ENCODE assay signal across 16 cellular contexts in genomic region chr18:6683112-6683876, GRCh38. TPM values are rescaled to one million over a fixed set of nuclear protein-coding genes. Genes with fewer than 3 reads are reported as not detected.
DNase-seq lines count a peak whose midpoint lies in the region; ATAC-seq and TF ChIP-seq lines count a peak whose summit lies in the region.
"Had no signal": no experiment of that assay in that cellular context is flagged by ENCODE, and none has a peak within 500 bp of the region (broad histone marks: within the 10 kb centered on the region; RNA-seq: fewer than 3 reads in every experiment).

No MANE protein-coding gene starts in this region.

- no peaks in the 10 kb centered on the region for H4K20me1 ChIP-seq in GM23338 (replicated peaks; ENCODE audit: insufficient read depth)

- no peaks in the 10 kb centered on the region for H3K36me3 ChIP-seq in GM23338 (ENCODE audit: insufficient read depth)
- H3K36me3 ChIP-seq in lower lobe of right lung, result no peaks in the 10 kb centered on the region

- peaks cover 11% of the 10 kb centered on the region for H3K9me2 ChIP-seq in GM23338 (ENCODE audit: insufficient read depth)

- H3K36me3 Mint-ChIP-seq in GM23338 (ENCODE audit: low read depth), result no peaks in the 10 kb centered on the region
- H3K36me3 Mint-ChIP-seq: naive B cell had no signal

- DNase-seq in GM23338 (ENCODE audit: low spot score), result peak; percentile 65
- DNase-seq in SHP77 treated with DMSO at 0.1 percent for 48 hours (lab: John Stamatoyannopoulos, UW), result peak; percentile 46
- DNase-seq in lower lobe of right lung, result no peak
- no peak for DNase-seq in activated effector memory CD4-positive, alpha-beta T cell treated with anti-CD3 and anti-CD28 coated beads, Interleukin-2, amount 50 U/mL, for 16 hours
- no peak for DNase-seq in NCI-H510A treated with DMSO at 0.1 percent for 48 hours (lab: John Stamatoyannopoulos, UW)
- DNase-seq in LoVo (ENCODE audit: low spot score), result no peak
- DNase-seq in NCI-H1048 (lab: John Stamatoyannopoulos, UW), result no peak
- DNase-seq: activated CD4-positive, alpha-beta T cell treated with anti-CD3 and anti-CD28 coated beads for 4 hours; activated naive CD4-positive, alpha-beta T cell treated with anti-CD3 and anti-CD28 coated beads for 36 hours; head of caudate nucleus; naive B cell; NCI-H1930 had no signal

- H3K79me2 ChIP-seq in GM23338 (replicated peaks; ENCODE audit: insufficient read depth), result no peaks in the 10 kb centered on the region

- peaks cover 13% of the 10 kb centered on the region for H3K4me1 ChIP-seq in GM23338 (ENCODE audit: insufficient read depth)
- no peaks in the 10 kb centered on the region for H3K4me1 ChIP-seq in lower lobe of right lung

- H3K4me3 Mint-ChIP-seq in GM23338, result no peak overlapping the region
- H3K4me3 Mint-ChIP-seq: activated naive CD4-positive, alpha-beta T cell treated with anti-CD3 and anti-CD28 coated beads for 36 hours; dendritic cell treated with granulocyte-macrophage colony-stimulating factor and Interleukin-4, amounts not matched to agents 40 ng/mL and 50 ng/mL, for 4 days; T-helper 2 cell treated with Interferon-gamma antibody and Interleukin-4, amounts not matched to agents 5 μg/mL and 100 μg/mL, for 36 hours had no signal

- H3F3A ChIP-seq in GM23338 (replicated peaks; ENCODE audit: low read depth), result no peaks in the 10 kb centered on the region

- peaks cover 8% of the 10 kb centered on the region; the same call in 2 of the 3 replicates for H3K4me1 Mint-ChIP-seq in GM23338
- H3K4me1 Mint-ChIP-seq: naive B cell had no signal

- H3K9me3 ChIP-seq in lower lobe of right lung, result no peaks in the 10 kb centered on the region

- H2AFZ ChIP-seq in GM23338, result peak overlapping the region; percentile 84; the same call in 1 of the 2 replicates

- H3K4me3 ChIP-seq in GM23338, result no peak overlapping the region
- H3K4me3 ChIP-seq in lower lobe of right lung, result peak overlapping the region; percentile 22

- ATAC-seq in GM23338, result peak; percentile 91
- ATAC-seq in lower lobe of right lung, result peak; percentile 85 to 96
- ATAC-seq: left colon had no signal

- H3K27me3 ChIP-seq in GM23338 (ENCODE audit: insufficient read depth), result no peaks in the 10 kb centered on the region
- H3K27me3 ChIP-seq in lower lobe of right lung (ENCODE audit: low read depth), result no peaks in the 10 kb centered on the region

- H3K4me2 ChIP-seq in GM23338, result no peak overlapping the region

- TF ChIP-seq CTCF in 22Rv1 (IDR thresholded peaks at IDR 0.05), result 0 out of 2 replicates have a peak, but pooled peaks have one; percentile 5
- TF ChIP-seq CTCF in GM23338 (conservative IDR thresholded peaks at IDR 0.05; ENCODE audit: low read depth in 2 of 2), result peak in 1 of 2 experiments; percentile 57; a peak in 2 of 4 replicates
- no peak for TF ChIP-seq CTCF in lower lobe of right lung (IDR thresholded peaks at IDR 0.05)

- no peaks in the 10 kb centered on the region for H3K27me3 Mint-ChIP-seq in GM23338 (ENCODE audit: insufficient read depth, low read depth, poor library complexity)
- H3K27me3 Mint-ChIP-seq: dendritic cell treated with granulocyte-macrophage colony-stimulating factor and Interleukin-4, amounts not matched to agents 40 ng/mL and 50 ng/mL, for 4 days; naive B cell had no signal

- H3K27ac Mint-ChIP-seq in GM23338, result no peak overlapping the region
- H3K27ac Mint-ChIP-seq: activated naive CD4-positive, alpha-beta T cell treated with anti-CD3 and anti-CD28 coated beads for 36 hours; dendritic cell treated with granulocyte-macrophage colony-stimulating factor and Interleukin-4, amounts not matched to agents 40 ng/mL and 50 ng/mL, for 4 days; naive B cell; T-helper 2 cell treated with Interferon-gamma antibody and Interleukin-4, amounts not matched to agents 5 μg/mL and 100 μg/mL, for 36 hours had no signal

- no peak overlapping the region for H3K27ac ChIP-seq in 22Rv1
- H3K27ac ChIP-seq in GM23338 (ENCODE audit: low read depth), result no peak overlapping the region
- H3K27ac ChIP-seq in lower lobe of right lung, result no peak overlapping the region

- intact Hi-C loops in lower lobe of right lung (cut with DNase I), result no loop called here

- H3K9me3 Mint-ChIP-seq in GM23338, result no peaks in the 10 kb centered on the region
- H3K9me3 Mint-ChIP-seq: T-helper 2 cell treated with Interferon-gamma antibody and Interleukin-4, amounts not matched to agents 5 μg/mL and 100 μg/mL, for 36 hours had no signal

TF ChIP-seq in GM23338, 12 proteins besides CTCF, POLR2A, EP300 and RAD21:
- TF ChIP-seq EZH2 (IDR thresholded peaks at IDR 0.05; ENCODE audit: low read depth, unreplicated experiment) (no peak), JUNB (IDR thresholded peaks at IDR 0.05; ENCODE audit: unreplicated experiment) (no peak)
TF ChIP-seq in GM23338: peak in this region for 0.

RNA-seq across cellular contexts. Expression of gene ARHGAP28, which starts 46.2 kb away (rescaled TPM):
- total RNA-seq in GM23338 (2014; rRNA removed; shearing (Covaris generic)), result 9.6 and 12.2 TPM in 2 replicates
- 2.8 and 2.9 TPM in 2 replicates for polyA plus RNA-seq in GM23338 (2016; fragmentation: Nextera tagmentation; extraction: Ambion mirVana)
- total RNA-seq in lower lobe of right lung, result 13.1 TPM
- total RNA-seq: activated naive CD4-positive, alpha-beta T cell treated with anti-CD3 and anti-CD28 coated beads for 36 hours had no signal

Comparison
In these comparisons a context has a peak if more than half of its experiments do, and no peak if none do; other contexts are left out.
1. DNase-seq: peak in GM23338 (single experiment) and SHP77 treated with DMSO at 0.1 percent for 48 hours (single experiment); none in lower lobe of right lung (single experiment), activated effector memory CD4-positive, alpha-beta T cell treated with anti-CD3 and anti-CD28 coated beads, Interleukin-2, amount 50 U/mL, for 16 hours (single experiment), NCI-H510A treated with DMSO at 0.1 percent for 48 hours (single experiment), LoVo (single experiment) and NCI-H1048 (single experiment).